In genomic region chr1:21153336-21153735, GRCh38 we compare ENCODE assay signal across 11 cellular contexts.
"Had no signal": no experiment of that assay in that cellular context is flagged by ENCODE, and none has a peak within 500 bp of the region (broad histone marks: within the 10 kb centered on the region; RNA-seq: fewer than 3 reads in every experiment).

No MANE protein-coding gene starts in this region.

- H3K27ac ChIP-seq: prostate gland had no signal

- H3K27me3 Mint-ChIP-seq: activated T-cell treated with anti-CD3 and anti-CD28 coated beads, Interleukin-2, amount 50 U/mL, for 24 hours; stimulated activated naive CD8-positive, alpha-beta T cell treated with anti-CD3 and anti-CD28 coated beads, Interleukin-15, amount 100 ng/mL, for 72 hours had no signal

- H3K9me3 Mint-ChIP-seq: activated naive CD4-positive, alpha-beta T cell treated with anti-CD3 and anti-CD28 coated beads, Interleukin-2, amount 50 U/mL, for 72 hours; activated T-cell treated with anti-CD3 and anti-CD28 coated beads, Interleukin-2, amount 50 U/mL, for 24 hours; stimulated activated naive CD8-positive, alpha-beta T cell treated with anti-CD3 and anti-CD28 coated beads, Interleukin-15, amount 100 ng/mL, for 72 hours had no signal

- H3K9me3 ChIP-seq: prostate gland had no signal

- H3K36me3 ChIP-seq: prostate gland had no signal

- DNase-seq: activated effector memory CD4-positive, alpha-beta T cell treated with Interleukin-2 at 50 U/mL for 16 hours; activated T-cell treated with anti-CD3 and anti-CD28 coated beads, Interleukin-2, amount 50 U/mL, for 24 hours; foreskin keratinocyte; stimulated activated CD4-positive, alpha-beta T cell treated with anti-CD3 and anti-CD28 coated beads, Interleukin-12 subunit alpha, Interleukin-12 subunit beta, amount 100 ng/mL, for 4 hours; stimulated activated CD4-positive, alpha-beta T cell treated with anti-CD3 and anti-CD28 coated beads, Interleukin-2, amount 100 ng/mL, for 48 hours; stimulated activated CD8-positive, alpha-beta memory T cell treated with anti-CD3 and anti-CD28 coated beads, Interleukin-4, amount 100 ng/mL, for 48 hours; stimulated activated naive CD8-positive, alpha-beta T cell treated with anti-CD3 and anti-CD28 coated beads, Interleukin-15, amount 100 ng/mL, for 72 hours had no signal

- H3K27ac Mint-ChIP-seq: activated naive CD4-positive, alpha-beta T cell treated with anti-CD3 and anti-CD28 coated beads, Interleukin-2, amount 50 U/mL, for 72 hours; activated T-cell treated with anti-CD3 and anti-CD28 coated beads, Interleukin-2, amount 50 U/mL, for 24 hours; stimulated activated naive CD8-positive, alpha-beta T cell treated with anti-CD3 and anti-CD28 coated beads, Interleukin-15, amount 100 ng/mL, for 72 hours had no signal

- H3K36me3 Mint-ChIP-seq: activated naive CD4-positive, alpha-beta T cell treated with anti-CD3 and anti-CD28 coated beads, Interleukin-2, amount 50 U/mL, for 72 hours had no signal

- H3K4me3 ChIP-seq: prostate gland had no signal

- H3K27me3 ChIP-seq: foreskin keratinocyte had no signal

- ATAC-seq: activated CD4-positive, CD25-positive, alpha-beta regulatory T cell treated with anti-CD3 and anti-CD28 coated beads, Interleukin-2, amount 50 U/mL, for 24 hours; activated naive CD4-positive, alpha-beta T cell treated with anti-CD3 and anti-CD28 coated beads, Interleukin-2, amount 50 U/mL, for 72 hours; foreskin keratinocyte; sciatic nerve; stimulated activated naive CD8-positive, alpha-beta T cell treated with anti-CD3 and anti-CD28 coated beads, Interleukin-15, amount 100 ng/mL, for 72 hours had no signal

- H3K4me3 Mint-ChIP-seq: activated T-cell treated with anti-CD3 and anti-CD28 coated beads, Interleukin-2, amount 50 U/mL, for 24 hours; stimulated activated naive CD8-positive, alpha-beta T cell treated with anti-CD3 and anti-CD28 coated beads, Interleukin-15, amount 100 ng/mL, for 72 hours had no signal
